ENCODE assay signal across 30 cellular contexts in genomic region chr9:94625835-94626234, GRCh38. TPM values are rescaled to one million over a fixed set of nuclear protein-coding genes. Genes with fewer than 3 reads are reported as not detected.
"Had no signal": no experiment of that assay in that cellular context is flagged by ENCODE, and none has a peak within 500 bp of the region (broad histone marks: within the 10 kb centered on the region; RNA-seq: fewer than 3 reads in every experiment).

No MANE protein-coding gene starts in this region.

- H3K27me3 ChIP-seq: esophagus muscularis mucosa, gastroesophageal sphincter, neutrophil, spleen, testis, tibial nerve, upper lobe of right lung, vagina had no signal

- H3K9me3 Mint-ChIP-seq: naive B cell; nephron progenitor cell; stimulated activated memory B cell treated with anti-CD40 and anti-IgM and Interleukin-4, amounts not matched to agents 10 μg/mL and 1 μg/mL and 100 μg/mL, for 72 hours; stimulated activated naive CD8-positive, alpha-beta T cell treated with anti-CD3 and anti-CD28 coated beads, Interleukin-15, amount 100 ng/mL, for 72 hours had no signal

- H3K9me3 ChIP-seq: esophagus muscularis mucosa, gastroesophageal sphincter, left ventricle myocardium inferior, neutrophil, spleen, testis, tibial nerve, upper lobe of right lung, vagina had no signal

- H3K36me3 Mint-ChIP-seq: naive B cell; stimulated activated memory B cell treated with anti-CD40 and anti-IgM and Interleukin-4, amounts not matched to agents 10 μg/mL and 1 μg/mL and 100 μg/mL, for 72 hours had no signal

- DNase-seq: cortex of kidney; effector memory CD4-positive, alpha-beta T cell; kidney; left cardiac atrium; left ventricle myocardium inferior; mesenchymal stem cell; naive B cell; nephron progenitor cell; posterior cingulate gyrus; spleen; stimulated activated CD4-positive, alpha-beta T cell treated with anti-CD3 and anti-CD28 coated beads, Interleukin-15, amount 100 ng/mL, for 24 hours; stimulated activated CD4-positive, alpha-beta T cell treated with anti-CD3 and anti-CD28 coated beads, Interleukin-1b, Interleukin-23, amount 100 ng/mL, for 48 hours; stimulated activated CD4-positive, alpha-beta T cell treated with anti-CD3 and anti-CD28 coated beads, Interleukin-4, amount 100 ng/mL, for 24 hours; stimulated activated naive CD8-positive, alpha-beta T cell treated with anti-CD3 and anti-CD28 coated beads, Interleukin-15, amount 100 ng/mL, for 72 hours; testis; upper lobe of right lung had no signal

- H3K36me3 ChIP-seq: esophagus muscularis mucosa, gastroesophageal sphincter, left ventricle myocardium inferior, neutrophil, spleen, tibial nerve, upper lobe of right lung, vagina had no signal

- H3K4me3 Mint-ChIP-seq: naive B cell; nephron progenitor cell; stimulated activated memory B cell treated with anti-CD40 and anti-IgM and Interleukin-4, amounts not matched to agents 10 μg/mL and 1 μg/mL and 100 μg/mL, for 72 hours; stimulated activated naive CD8-positive, alpha-beta T cell treated with anti-CD3 and anti-CD28 coated beads, Interleukin-15, amount 100 ng/mL, for 72 hours had no signal

- FAIRE-seq: kidney had no signal

- ATAC-seq: gastroesophageal sphincter; left cardiac atrium; stimulated activated memory B cell treated with anti-CD40 and anti-IgM and Interleukin-4, amounts not matched to agents 10 μg/mL and 1 μg/mL and 100 μg/mL, for 72 hours; stimulated activated naive CD8-positive, alpha-beta T cell treated with anti-CD3 and anti-CD28 coated beads, Interleukin-15, amount 100 ng/mL, for 72 hours had no signal

- H3K4me1 Mint-ChIP-seq: naive B cell; nephron progenitor cell; stimulated activated memory B cell treated with anti-CD40 and anti-IgM and Interleukin-4, amounts not matched to agents 10 μg/mL and 1 μg/mL and 100 μg/mL, for 72 hours had no signal

- H3K4me1 ChIP-seq: esophagus muscularis mucosa, left ventricle myocardium inferior, testis had no signal

- H3K27ac Mint-ChIP-seq: naive B cell; nephron progenitor cell; stimulated activated memory B cell treated with anti-CD40 and anti-IgM and Interleukin-4, amounts not matched to agents 10 μg/mL and 1 μg/mL and 100 μg/mL, for 72 hours; stimulated activated naive CD8-positive, alpha-beta T cell treated with anti-CD3 and anti-CD28 coated beads, Interleukin-15, amount 100 ng/mL, for 72 hours had no signal

- H3K27ac ChIP-seq: epithelial cell of prostate, esophagus muscularis mucosa, gastroesophageal sphincter, left ventricle myocardium inferior, neutrophil, testis, tibial nerve, vagina had no signal

- H3K4me3 ChIP-seq: esophagus muscularis mucosa, gastroesophageal sphincter, left ventricle myocardium inferior, lung, spleen, testis, tibial nerve, upper lobe of right lung, vagina had no signal

RNA-seq across cellular contexts. Expression of gene FBP1, which starts 13.5 kb away (rescaled TPM):
- total RNA-seq: fibroblast of villous mesenchyme, skeletal muscle tissue had no signal

RNA-seq across cellular contexts. Expression of gene FBP2, which starts 32.2 kb away (rescaled TPM):
- total RNA-seq: esophagus muscularis mucosa, fibroblast of villous mesenchyme, gastroesophageal sphincter, kidney, osteoblast, pulmonary artery endothelial cell, sciatic nerve, spleen, subcutaneous adipose tissue, tibial nerve, upper lobe of right lung, vagina had no signal
